ENCODE assay signal across 15 cellular contexts in the genomic region with DNA sequence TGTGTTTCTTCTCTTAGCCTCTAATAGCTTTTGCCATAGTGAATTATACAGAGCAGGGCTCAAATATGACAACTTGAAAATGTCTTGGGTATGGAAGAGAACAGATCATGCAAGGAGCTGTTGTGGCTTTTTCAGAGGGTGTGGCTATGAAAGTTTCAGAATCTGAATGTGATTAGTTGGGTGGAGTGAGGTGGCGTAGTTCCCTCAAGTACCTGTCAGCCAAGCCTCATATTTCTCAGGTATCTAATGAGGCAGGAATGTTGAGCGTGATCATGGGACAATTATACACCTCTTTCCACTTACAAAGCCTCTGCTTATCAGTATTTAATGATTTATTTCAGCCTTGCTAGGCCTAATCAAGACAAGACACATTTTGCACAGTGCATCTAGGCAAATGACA.
A peak's percentile ranks its signal among the peaks of the same experiment; 100 is the strongest.
DNase-seq lines count a peak whose midpoint lies in the region; ATAC-seq and TF ChIP-seq lines count a peak whose summit lies in the region.
"Had no signal": no experiment of that assay in that cellular context is flagged by ENCODE, and none has a peak within 500 bp of the region (broad histone marks: within the 10 kb centered on the region; RNA-seq: fewer than 3 reads in every experiment).

No MANE protein-coding gene starts in this region.

- no peak for TF ChIP-seq CTCF in MCF 10A (IDR thresholded peaks at IDR 0.05; ENCODE audit: unreplicated experiment)
- no peak for TF ChIP-seq CTCF in breast epithelium (IDR thresholded peaks at IDR 0.05)
- no peak for TF ChIP-seq CTCF in esophagus squamous epithelium (IDR thresholded peaks at IDR 0.05)
- TF ChIP-seq CTCF in mesothelial cell of epicardium (IDR thresholded peaks at IDR 0.05; ENCODE audit: unreplicated experiment), result no peak

- H3K27ac Mint-ChIP-seq in MCF 10A (ENCODE audit: low read depth, unreplicated experiment), result peak overlapping the region; percentile 85
- H3K27ac Mint-ChIP-seq in mesothelial cell of epicardium, result peak overlapping the region; percentile 90
- no peak overlapping the region for H3K27ac Mint-ChIP-seq in activated CD4-positive, alpha-beta T cell treated with anti-CD3 and anti-CD28 coated beads, Interleukin-2, amount 10 ng/mL, durations not matched to agents 24 days and 14 days
- H3K27ac Mint-ChIP-seq: CD8-positive, alpha-beta T cell; IgD-negative memory B cell had no signal

- H3K9me3 Mint-ChIP-seq in MCF 10A (ENCODE audit: unreplicated experiment) (peaks cover 12% of the 10 kb centered on the region), mesothelial cell of epicardium (peaks cover 20% of the 10 kb centered on the region)
- H3K9me3 Mint-ChIP-seq in activated CD4-positive, alpha-beta T cell treated with anti-CD3 and anti-CD28 coated beads, Interleukin-2, amount 10 ng/mL, durations not matched to agents 24 days and 14 days, result peaks cover 6% of the 10 kb centered on the region

- H3K27me3 ChIP-seq in breast epithelium (no peaks in the 10 kb centered on the region), esophagus squamous epithelium (no peaks in the 10 kb centered on the region)

- H3K4me1 ChIP-seq in breast epithelium (no peaks in the 10 kb centered on the region), esophagus squamous epithelium (peaks cover 9 to 40% (median 10%) of the 10 kb centered on the region in 3 donors)

- peaks cover 8% of the 10 kb centered on the region for H3K36me3 Mint-ChIP-seq in MCF 10A (ENCODE audit: insufficient read depth, unreplicated experiment)
- H3K36me3 Mint-ChIP-seq in mesothelial cell of epicardium, result peaks cover 35% of the 10 kb centered on the region
- no peaks in the 10 kb centered on the region for H3K36me3 Mint-ChIP-seq in activated CD4-positive, alpha-beta T cell treated with anti-CD3 and anti-CD28 coated beads, Interleukin-2, amount 10 ng/mL, durations not matched to agents 24 days and 14 days (ENCODE audit: low read depth)
- H3K36me3 Mint-ChIP-seq: CD8-positive, alpha-beta T cell; IgD-negative memory B cell had no signal

- H3K27ac ChIP-seq in breast epithelium, result no peak overlapping the region
- peak overlapping the region; percentile 7 to 83 (median 72) for H3K27ac ChIP-seq in esophagus squamous epithelium
- H3K27ac ChIP-seq: 22Rv1 had no signal

- H3K27me3 Mint-ChIP-seq in MCF 10A (ENCODE audit: insufficient read depth, unreplicated experiment) (no peaks in the 10 kb centered on the region), mesothelial cell of epicardium (ENCODE audit: low read depth) (no peaks in the 10 kb centered on the region)
- no peaks in the 10 kb centered on the region for H3K27me3 Mint-ChIP-seq in activated CD4-positive, alpha-beta T cell treated with anti-CD3 and anti-CD28 coated beads, Interleukin-2, amount 10 ng/mL, durations not matched to agents 24 days and 14 days
- H3K27me3 Mint-ChIP-seq: IgD-negative memory B cell had no signal

- no peak overlapping the region for H3K4me3 Mint-ChIP-seq in MCF 10A (ENCODE audit: unreplicated experiment)
- no peak overlapping the region for H3K4me3 Mint-ChIP-seq in mesothelial cell of epicardium
- H3K4me3 Mint-ChIP-seq in activated CD4-positive, alpha-beta T cell treated with anti-CD3 and anti-CD28 coated beads, Interleukin-2, amount 10 ng/mL, durations not matched to agents 24 days and 14 days, result no peak overlapping the region
- H3K4me3 Mint-ChIP-seq: CD8-positive, alpha-beta T cell; IgD-negative memory B cell had no signal

- ATAC-seq in GM21576 (IDR thresholded peaks at IDR 0.05; ENCODE audit: unreplicated experiment), result no peak
- ATAC-seq: CD8-positive, alpha-beta T cell had no signal

- CTCF ChIA-PET in MCF 10A (lab: Yijun Ruan, JAX), result interaction anchor here (0.6 to 0.8 kb wide), 2 partner anchors 88 to 228 kb away, joined by 3 read pairs; no protein-coding TSS in a partner anchor

- POLR2A ChIA-PET in MCF 10A (lab: Yijun Ruan, JAX), result interaction anchor here (1.0 to 1.6 kb wide), 3 partner anchors 9 to 78 kb away, joined by 3 to 7 read pairs (median 4); no protein-coding TSS in a partner anchor

- BruUV-seq in MCF 10A (replicated peaks; lab: Mats Ljungman, UMichigan), result no TSS peak

- TF ChIP-seq POLR2A in breast epithelium (IDR thresholded peaks at IDR 0.05) (no peak), esophagus squamous epithelium (IDR thresholded peaks at IDR 0.05) (no peak)

- 58 to 70% methylated on average over 2 of the region's 2 CpGs for WGBS in esophagus squamous epithelium, 2 donors

- H3K4me3 ChIP-seq in breast epithelium, result no peak overlapping the region
- H3K4me3 ChIP-seq in esophagus squamous epithelium, result no peak overlapping the region

- intact Hi-C loops in MCF 10A (cut with micrococcal nuclease), result loop anchor here (10.0 kb wide), 1 partner anchor 640 kb away; the partner anchor contains the start of gene IGFBP3
- intact Hi-C loops in breast epithelium (cut with DNase I; ENCODE audit: low total_unique reads), result no loop called here
- intact Hi-C loops in esophagus squamous epithelium (cut with DNase I), result no loop called here
- intact Hi-C loops in activated CD4-positive, alpha-beta T cell treated with anti-CD3 and anti-CD28 coated beads, Interleukin-2, amount 10 ng/mL, durations not matched to agents 24 days and 14 days (cut with micrococcal nuclease), result no loop called here

- no peaks in the 10 kb centered on the region for H3K9me3 ChIP-seq in breast epithelium
- no peaks in the 10 kb centered on the region for H3K9me3 ChIP-seq in esophagus squamous epithelium

- H3K36me3 ChIP-seq in breast epithelium (no peaks in the 10 kb centered on the region), esophagus squamous epithelium (no peaks in the 10 kb centered on the region)

- DNase-seq in MCF 10A (ENCODE audit: unreplicated experiment) (no peak), breast epithelium (ENCODE audit: low spot score in 2 of 2) (no peak), esophagus squamous epithelium (lab: John Stamatoyannopoulos, UW) (no peak), mesothelial cell of epicardium (ENCODE audit: low spot score in 2 of 2, unreplicated experiment in 2 of 2) (no peak), islet precursor cell (no peak), NCI-H1048 (lab: John Stamatoyannopoulos, UW) (no peak)
- DNase-seq in activated CD4-positive, alpha-beta T cell treated with anti-CD3 and anti-CD28 coated beads, Interleukin-2, amount 10 ng/mL, durations not matched to agents 24 days and 14 days, result no peak
- DNase-seq: CD8-positive, alpha-beta T cell; GF-D8; NCI-H2107; NCI-H226; NCI-H526 had no signal

- peaks cover 41% of the 10 kb centered on the region for H3K4me1 Mint-ChIP-seq in MCF 10A (ENCODE audit: insufficient read depth, unreplicated experiment)
- H3K4me1 Mint-ChIP-seq in mesothelial cell of epicardium, result peaks cover 50% of the 10 kb centered on the region
- H3K4me1 Mint-ChIP-seq in activated CD4-positive, alpha-beta T cell treated with anti-CD3 and anti-CD28 coated beads, Interleukin-2, amount 10 ng/mL, durations not matched to agents 24 days and 14 days, result no peaks in the 10 kb centered on the region
- H3K4me1 Mint-ChIP-seq: IgD-negative memory B cell had no signal

Comparison
In these comparisons a context has a peak if more than half of its experiments do, and no peak if none do; other contexts are left out.
1. H3K27ac ChIP-seq: peak in esophagus squamous epithelium (4 of 4); none in breast epithelium (0 of 2).